In the genomic region with DNA sequence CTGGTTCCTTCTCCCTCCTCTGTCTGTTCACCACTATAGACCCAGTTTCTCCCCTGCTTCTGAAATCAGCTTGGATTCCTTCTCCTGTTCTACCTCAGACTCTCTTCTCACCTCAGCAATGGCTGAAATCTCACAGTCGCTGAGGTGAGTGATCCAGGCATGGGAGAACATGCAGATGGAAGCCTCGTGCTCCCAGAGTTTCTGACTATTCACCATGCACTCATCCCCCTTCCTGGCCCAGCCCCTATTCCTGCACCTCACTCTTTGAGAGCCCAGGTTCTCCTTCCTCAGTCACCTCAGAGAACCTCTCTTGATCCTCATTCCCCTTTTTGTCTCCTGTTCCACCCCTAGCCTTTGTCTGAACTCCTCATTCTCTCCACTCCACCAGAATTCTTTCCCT, we compare ENCODE assay signal across 25 cellular contexts.
DNase-seq lines count a peak whose midpoint lies in the region; TF ChIP-seq lines count a peak whose summit lies in the region.
"Had no signal": no experiment of that assay in that cellular context is flagged by ENCODE, and none has a peak within 500 bp of the region (broad histone marks: within the 10 kb centered on the region; RNA-seq: fewer than 3 reads in every experiment).

No MANE protein-coding gene starts in this region.

- no peak overlapping the region for H3K4me3 ChIP-seq in endodermal cell (ENCODE audit: low read length)
- H3K4me3 ChIP-seq: lung, mucosa of descending colon, ovary, skin epidermis, suprapubic skin had no signal

- H3K27ac Mint-ChIP-seq in CD14-positive monocyte (peak overlapping the region in 6 of 7 donors; percentile 5 to 66 (median 47)), endodermal cell (peak overlapping the region; percentile 9), neural crest cell (ENCODE audit: unreplicated experiment) (peak overlapping the region; percentile 52)
- H3K27ac Mint-ChIP-seq: activated T-helper 17 cell treated with anti-CD3 and anti-CD28 coated beads, Interleukin-2, amount 50 U/mL, for 72 hours; B cell; CD8-positive, alpha-beta T cell; natural killer cell; stimulated activated naive B cell treated with anti-CD40 and anti-IgM and Interleukin-4, amounts not matched to agents 10 μg/mL and 1 μg/mL and 100 μg/mL, for 72 hours had no signal

- TF ChIP-seq CTCF in CD14-positive monocyte (IDR thresholded peaks at IDR 0.05) (no peak), RWPE1 (conservative IDR thresholded peaks at IDR 0.05; ENCODE audit: low read depth) (no peak), endodermal cell (conservative IDR thresholded peaks at IDR 0.05) (no peak), neural crest cell (conservative IDR thresholded peaks at IDR 0.05) (no peak), GM10248 (IDR thresholded peaks at IDR 0.05; ENCODE audit: control extremely low read depth, extremely low read depth, low read depth, missing control alignments) (no peak)

- H3K9ac ChIP-seq in endodermal cell (ENCODE audit: extremely low read depth, low read length, poor library complexity, severe bottlenecking), result no peak overlapping the region

- H3K27me3 ChIP-seq in endodermal cell (ENCODE audit: control insufficient read depth, insufficient read depth, low read length, poor library complexity, severe bottlenecking), result no peaks in the 10 kb centered on the region
- H3K27me3 ChIP-seq: brain microvascular endothelial cell, ovary, suprapubic skin had no signal

- no peaks in the 10 kb centered on the region for H3K36me3 ChIP-seq in endodermal cell (ENCODE audit: control insufficient read depth, insufficient read depth, low read length)
- H3K36me3 ChIP-seq: ovary, suprapubic skin had no signal

- no peak for DNase-seq in CD14-positive monocyte (ENCODE audit: low spot score)
- no peak for DNase-seq in RWPE1 (ENCODE audit: low spot score)
- no peak for DNase-seq in endodermal cell
- no peak for DNase-seq in neural crest cell (ENCODE audit: low read depth, low spot score)
- DNase-seq in NCI-H187 (lab: John Stamatoyannopoulos, UW), result no peak
- DNase-seq in GM10248 (ENCODE audit: extremely low spot score), result no peak
- no peak for DNase-seq in hepatic stellate cell (ENCODE audit: low spot score)
- no peak for DNase-seq in DMS153 (lab: John Stamatoyannopoulos, UW)
- DNase-seq: activated CD4-positive, alpha-beta T cell treated with anti-CD3 and anti-CD28 coated beads for 4 hours; activated naive CD4-positive, alpha-beta T cell treated with anti-CD3 and anti-CD28 coated beads, Interleukin-2, amount 50 U/mL, for 16 hours; brain microvascular endothelial cell; CD8-positive, alpha-beta T cell; effector CD8-positive, alpha-beta T cell; glutamatergic neuron; islet precursor cell; mucosa of descending colon; natural killer cell; NCI-H1048; ovary; stimulated activated naive B cell treated with anti-CD40 and anti-IgM and Interleukin-4, amounts not matched to agents 10 μg/mL and 1 μg/mL and 100 μg/mL, for 72 hours had no signal

- H3K4me1 Mint-ChIP-seq in CD14-positive monocyte (peaks cover 43% of the 10 kb centered on the region), endodermal cell (peaks cover 13% of the 10 kb centered on the region), neural crest cell (peaks cover 18% of the 10 kb centered on the region)
- H3K4me1 Mint-ChIP-seq: natural killer cell had no signal

- H3K27ac ChIP-seq in RWPE1 (0 out of 2 replicates have a peak overlapping the region, but pooled peaks have one; percentile 24), endodermal cell (ENCODE audit: low read depth, low read length) (no peak overlapping the region)
- H3K27ac ChIP-seq: ovary, suprapubic skin had no signal

- H3K27me3 Mint-ChIP-seq in CD14-positive monocyte (ENCODE audit: low read depth in 3 of 3) (peaks cover 0 to 3% (median 2%) of the 10 kb centered on the region in 3 donors), endodermal cell (ENCODE audit: insufficient read depth) (no peaks in the 10 kb centered on the region), neural crest cell (ENCODE audit: low read depth) (no peaks in the 10 kb centered on the region)
- H3K27me3 Mint-ChIP-seq: activated T-helper 17 cell treated with anti-CD3 and anti-CD28 coated beads, Interleukin-2, amount 50 U/mL, for 72 hours; B cell; stimulated activated naive B cell treated with anti-CD40 and anti-IgM and Interleukin-4, amounts not matched to agents 10 μg/mL and 1 μg/mL and 100 μg/mL, for 72 hours had no signal

- peaks cover 4% of the 10 kb centered on the region for H3K4me1 ChIP-seq in endodermal cell (ENCODE audit: control insufficient read depth, insufficient read depth, low read length)

- H3K9me3 ChIP-seq in endodermal cell (ENCODE audit: control insufficient read depth, low read length), result no peaks in the 10 kb centered on the region
- H3K9me3 ChIP-seq: mucosa of descending colon, ovary, suprapubic skin had no signal

- POLR2A ChIA-PET in RWPE1 (lab: Yijun Ruan, JAX; ENCODE audit: low non-redundant PET), result no interaction called here
- POLR2A ChIA-PET in GM10248 (lab: Yijun Ruan, JAX), result no interaction called here

- H3K9me3 Mint-ChIP-seq in CD14-positive monocyte (no peaks in the 10 kb centered on the region), endodermal cell (no peaks in the 10 kb centered on the region), neural crest cell (no peaks in the 10 kb centered on the region)
- H3K9me3 Mint-ChIP-seq: activated T-helper 17 cell treated with anti-CD3 and anti-CD28 coated beads, Interleukin-2, amount 50 U/mL, for 72 hours; CD8-positive, alpha-beta T cell; natural killer cell; stimulated activated naive B cell treated with anti-CD40 and anti-IgM and Interleukin-4, amounts not matched to agents 10 μg/mL and 1 μg/mL and 100 μg/mL, for 72 hours had no signal

- intact Hi-C loops in CD14-positive monocyte (cut with micrococcal nuclease), result no loop called here

- H3K4me3 Mint-ChIP-seq in CD14-positive monocyte (no peak overlapping the region), endodermal cell (no peak overlapping the region), neural crest cell (no peak overlapping the region)
- H3K4me3 Mint-ChIP-seq: activated T-helper 17 cell treated with anti-CD3 and anti-CD28 coated beads, Interleukin-2, amount 50 U/mL, for 72 hours; B cell; CD8-positive, alpha-beta T cell; natural killer cell; stimulated activated naive B cell treated with anti-CD40 and anti-IgM and Interleukin-4, amounts not matched to agents 10 μg/mL and 1 μg/mL and 100 μg/mL, for 72 hours had no signal

- CTCF ChIA-PET in RWPE1 (lab: Yijun Ruan, JAX), result no interaction called here
- CTCF ChIA-PET in GM10248 (lab: Yijun Ruan, JAX), result interaction anchor here (1.0 to 1.4 kb wide), 2 partner anchors 12 to 40 kb away, joined by 3 read pairs; no protein-coding TSS in a partner anchor

- H3K36me3 Mint-ChIP-seq in CD14-positive monocyte (peaks cover 0 to 3% of the 10 kb centered on the region in 2 donors), endodermal cell (ENCODE audit: low read depth) (peaks cover 6% of the 10 kb centered on the region), neural crest cell (ENCODE audit: low read depth) (peaks cover 10% of the 10 kb centered on the region)
- H3K36me3 Mint-ChIP-seq: CD8-positive, alpha-beta T cell; natural killer cell; stimulated activated naive B cell treated with anti-CD40 and anti-IgM and Interleukin-4, amounts not matched to agents 10 μg/mL and 1 μg/mL and 100 μg/mL, for 72 hours had no signal

- 90 to 100% methylated on average over 2 of the region's 2 CpGs for WGBS in endodermal cell (ENCODE audit: insufficient coverage in 1 of 2, insufficient read length in 1 of 2), 2 experiments
